ENCODE assay signal across 8 cellular contexts in genomic region chr7:24978837-24979469, GRCh38. TPM values are rescaled to one million over a fixed set of nuclear protein-coding genes. Genes with fewer than 3 reads are reported as not detected.
A peak's percentile ranks its signal among the peaks of the same experiment; 100 is the strongest.
DNase-seq lines count a peak whose midpoint lies in the region; ATAC-seq, FAIRE-seq and TF ChIP-seq lines count a peak whose summit lies in the region.

No MANE protein-coding gene starts in this region.

- no peaks in the 10 kb centered on the region for H3K9me3 Mint-ChIP-seq in activated CD8-positive, alpha-beta T cell treated with anti-CD3 and anti-CD28 coated beads for 36 hours

- no peaks in the 10 kb centered on the region for H3K36me3 ChIP-seq in sigmoid colon

- TF ChIP-seq EP300 in sigmoid colon (IDR thresholded peaks at IDR 0.05) = no peak

- WGBS in sigmoid colon, 2 donors = 34 to 36% methylated on average over 29 of the region's 29 CpGs

- H3K4me3 ChIP-seq in sigmoid colon = peak overlapping the region; percentile 49 to 76 (median 66)

- POLR2A ChIA-PET in activated CD8-positive, alpha-beta T cell treated with anti-CD3 and anti-CD28 coated beads for 36 hours (lab: Charles Lee) = interaction anchor here (0.6 to 4.4 kb wide), 17 partner anchors 11 to 158 kb away, joined by 3 to 25 read pairs (median 4); no protein-coding TSS in a partner anchor

- ATAC-seq in HG02973 (IDR thresholded peaks at IDR 0.05; ENCODE audit: unreplicated experiment) (peak; percentile 0), GM21423 (IDR thresholded peaks at IDR 0.05; ENCODE audit: unreplicated experiment) (no peak)
- no peak for ATAC-seq in activated CD8-positive, alpha-beta T cell treated with anti-CD3 and anti-CD28 coated beads for 36 hours

- peaks cover 0 to 8% (median 0%) of the 10 kb centered on the region in 3 donors for H3K27me3 ChIP-seq in sigmoid colon

- in situ Hi-C loops in ACHN (cut with HindIII; ENCODE audit: low pct_ligation_motif_present, low pct_unique_long_range_greater_than_20kb, low sequenced_read_pairs) = no loop called here

- peaks cover 14% of the 10 kb centered on the region for H3K36me3 Mint-ChIP-seq in activated CD8-positive, alpha-beta T cell treated with anti-CD3 and anti-CD28 coated beads for 36 hours (ENCODE audit: low read depth)

- no peak for TF ChIP-seq CTCF in activated CD8-positive, alpha-beta T cell treated with anti-CD3 and anti-CD28 coated beads for 36 hours (IDR thresholded peaks at IDR 0.05)
- no peak for TF ChIP-seq CTCF in sigmoid colon (IDR thresholded peaks at IDR 0.05)

- no peaks in the 10 kb centered on the region for H3K27me3 Mint-ChIP-seq in activated CD8-positive, alpha-beta T cell treated with anti-CD3 and anti-CD28 coated beads for 36 hours

- no peak for TF ChIP-seq POLR2A in sigmoid colon (IDR thresholded peaks at IDR 0.05)

- CTCF ChIA-PET in activated CD8-positive, alpha-beta T cell treated with anti-CD3 and anti-CD28 coated beads for 36 hours (lab: Charles Lee) = interaction anchor here (0.6 to 7.1 kb wide), 32 partner anchors 9 to 168 kb away, joined by 3 to 72 read pairs (median 4); no protein-coding TSS in a partner anchor

- H3K4me1 Mint-ChIP-seq in activated CD8-positive, alpha-beta T cell treated with anti-CD3 and anti-CD28 coated beads for 36 hours (ENCODE audit: low read depth) = peaks cover 61% of the 10 kb centered on the region

- H3K4me1 ChIP-seq in sigmoid colon = peaks cover 0 to 29% (median 21%) of the 10 kb centered on the region in 4 donors

- intact Hi-C loops in activated CD8-positive, alpha-beta T cell treated with anti-CD3 and anti-CD28 coated beads for 36 hours (cut with micrococcal nuclease) = no loop called here
- intact Hi-C loops in sigmoid colon (cut with DNase I) = loop anchor here (2.0 kb wide), 1 partner anchor 90 kb away; no protein-coding TSS in a partner anchor

- DNase-seq in GM18507 (ENCODE audit: extremely low spot score, insufficient read length, low read depth) = no peak
- no peak for DNase-seq in activated CD8-positive, alpha-beta T cell treated with anti-CD3 and anti-CD28 coated beads for 36 hours
- peak; percentile 41 for DNase-seq in glomerular visceral epithelial cell (ENCODE audit: extremely low spot score)
- peak; percentile 67 for DNase-seq in sigmoid colon
- no peak for DNase-seq in ACHN
- DNase-seq in activated CD4-positive, CD25-positive, alpha-beta regulatory T cell treated with anti-CD3 and anti-CD28 coated beads, Interleukin-2, amount 50 U/mL, for 72 hours = no peak

- H3K9me3 ChIP-seq in sigmoid colon = no peaks in the 10 kb centered on the region

- FAIRE-seq in GM18507 (lab: Jason Lieb, UNC) = peak; percentile 29

- H3K4me3 Mint-ChIP-seq in activated CD8-positive, alpha-beta T cell treated with anti-CD3 and anti-CD28 coated beads for 36 hours = peak overlapping the region; percentile 83

- peak overlapping the region in 3 of 4 donors; percentile 80 to 87 (median 81) for H3K27ac ChIP-seq in sigmoid colon

- peak overlapping the region; percentile 86 for H3K27ac Mint-ChIP-seq in activated CD8-positive, alpha-beta T cell treated with anti-CD3 and anti-CD28 coated beads for 36 hours

RNA-seq across cellular contexts. Expression of gene OSBPL3, which starts 1.0 kb away (rescaled TPM):
- total RNA-seq in activated CD8-positive, alpha-beta T cell treated with anti-CD3 and anti-CD28 coated beads for 36 hours = 10 to 100 TPM; 44.6 to 45.7 TPM
- 1 to 10 TPM; 1.8 to 2.2 (median 1.9) TPM for total RNA-seq in sigmoid colon
- 1 to 10 TPM in 2 of 3 donors, under 1 TPM in 1; 0.60 to 6.3 (median 1.6) TPM for polyA plus RNA-seq in sigmoid colon

Comparison
In these comparisons a context has a peak if more than half of its experiments do, and no peak if none do; other contexts are left out.
1. DNase-seq: peak in glomerular visceral epithelial cell (single experiment) and sigmoid colon (single experiment); none in GM18507 (single experiment), activated CD8-positive, alpha-beta T cell treated with anti-CD3 and anti-CD28 coated beads for 36 hours (single experiment), ACHN (single experiment) and activated CD4-positive, CD25-positive, alpha-beta regulatory T cell treated with anti-CD3 and anti-CD28 coated beads, Interleukin-2, amount 50 U/mL, for 72 hours (single experiment).
2. RNA of gene OSBPL3, which starts 1.0 kb away (total RNA-seq): 44.6 to 45.7 TPM in activated CD8-positive, alpha-beta T cell treated with anti-CD3 and anti-CD28 coated beads for 36 hours; 1.8 to 2.2 TPM in sigmoid colon; every median in the first group is over 10 times any median in the second.